13 cellular contexts compared by ENCODE assay signal in the genomic region with DNA sequence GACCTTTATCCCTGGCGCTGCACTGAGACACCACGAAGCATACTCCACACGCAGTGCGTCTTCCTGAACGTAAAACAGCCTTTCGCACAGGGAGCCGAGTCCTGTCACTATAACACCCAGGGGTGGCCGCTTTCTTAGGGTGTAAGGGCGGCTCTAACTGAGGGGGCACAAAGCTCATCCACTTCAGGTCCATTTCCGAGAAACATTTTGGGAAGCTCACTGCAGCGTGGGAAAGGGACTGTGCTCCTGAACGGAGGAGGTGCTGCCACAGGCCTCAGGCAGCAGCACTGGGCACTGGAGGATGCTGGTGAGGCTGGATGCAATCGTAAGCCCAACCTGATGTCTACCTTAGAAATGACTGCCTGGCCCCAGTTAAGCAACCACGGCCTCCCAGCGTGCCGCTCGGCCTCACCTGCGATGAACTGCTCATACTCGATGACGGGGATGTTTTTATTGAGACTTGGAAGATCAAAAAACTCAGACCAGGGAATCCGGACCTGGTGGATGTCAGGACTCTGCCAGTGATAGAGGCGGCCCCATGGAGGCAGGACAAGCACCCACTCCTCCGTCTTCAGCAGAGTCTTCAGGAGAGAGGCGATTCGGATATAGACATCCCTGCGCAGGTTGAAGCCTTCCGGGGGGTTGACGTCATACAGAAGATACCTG. TPM values are rescaled to one million over a fixed set of nuclear protein-coding genes. Genes with fewer than 3 reads are reported as not detected.
A peak's percentile ranks its signal among the peaks of the same experiment; 100 is the strongest.
DNase-seq lines count a peak whose midpoint lies in the region; ATAC-seq and TF ChIP-seq lines count a peak whose summit lies in the region.
"Had no signal": no experiment of that assay in that cellular context is flagged by ENCODE, and none has a peak within 500 bp of the region (broad histone marks: within the 10 kb centered on the region; RNA-seq: fewer than 3 reads in every experiment).

No MANE protein-coding gene starts in this region.

- no peak for DNase-seq in activated CD4-positive, alpha-beta T cell treated with anti-CD3 and anti-CD28 coated beads, Interleukin-2, amount 10 ng/mL, durations not matched to agents 24 days and 14 days
- DNase-seq in activated CD4-positive, alpha-beta T cell treated with anti-CD3 and anti-CD28 coated beads, Interleukin-2, amount 50 U/mL, for 48 hours: no peak
- peak; percentile 19 for DNase-seq in RWPE2 (ENCODE audit: low spot score)
- no peak for DNase-seq in endothelial cell (ENCODE audit: low spot score)
- peak; percentile 65 for DNase-seq in spleen
- no peak for DNase-seq in stimulated activated CD4-positive, alpha-beta T cell treated with anti-CD3 and anti-CD28 coated beads, Interleukin-4, amount 100 ng/mL, for 1 hour
- no peak for DNase-seq in MV-4-11 (lab: John Stamatoyannopoulos, UW)
- no peak for DNase-seq in COLO668 (lab: John Stamatoyannopoulos, UW; ENCODE audit: unreplicated experiment)
- DNase-seq: effector CD4-positive, alpha-beta T cell; OCI-M1 had no signal

- H3K27ac ChIP-seq in RWPE2 (ENCODE audit: poor library complexity, severe bottlenecking) (no peak overlapping the region), spleen (no peak overlapping the region)
- H3K27ac ChIP-seq: A549, thoracic aorta had no signal

- H3K36me3 ChIP-seq in RWPE2 (ENCODE audit: low read depth) (peaks cover 43% of the 10 kb centered on the region), spleen (peaks cover 0 to 58% (median 52%) of the 10 kb centered on the region in 6 donors)

- no peak overlapping the region for H3K27ac Mint-ChIP-seq in activated CD4-positive, alpha-beta T cell treated with anti-CD3 and anti-CD28 coated beads, Interleukin-2, amount 10 ng/mL, durations not matched to agents 24 days and 14 days
- no peak overlapping the region for H3K27ac Mint-ChIP-seq in endothelial cell (ENCODE audit: unreplicated experiment)

- H3K27me3 ChIP-seq in RWPE2 (ENCODE audit: insufficient read depth, poor library complexity, severe bottlenecking) (no peaks in the 10 kb centered on the region), spleen (replicated peaks in 1 of 7) (no peaks in the 10 kb centered on the region)

- H3K36me3 Mint-ChIP-seq in activated CD4-positive, alpha-beta T cell treated with anti-CD3 and anti-CD28 coated beads, Interleukin-2, amount 10 ng/mL, durations not matched to agents 24 days and 14 days (ENCODE audit: low read depth): peaks cover 22% of the 10 kb centered on the region
- peaks cover 31% of the 10 kb centered on the region for H3K36me3 Mint-ChIP-seq in endothelial cell (ENCODE audit: low read depth, unreplicated experiment)

- H3K9me3 Mint-ChIP-seq in activated CD4-positive, alpha-beta T cell treated with anti-CD3 and anti-CD28 coated beads, Interleukin-2, amount 10 ng/mL, durations not matched to agents 24 days and 14 days: no peaks in the 10 kb centered on the region
- no peaks in the 10 kb centered on the region for H3K9me3 Mint-ChIP-seq in endothelial cell (ENCODE audit: unreplicated experiment)

- no peak for TF ChIP-seq POLR2A in spleen (IDR thresholded peaks at IDR 0.05)

- 92 to 98% (median 96%) methylated on average over 28 of the region's 28 CpGs for WGBS in spleen, 5 donors

- H3K4me3 Mint-ChIP-seq in activated CD4-positive, alpha-beta T cell treated with anti-CD3 and anti-CD28 coated beads, Interleukin-2, amount 10 ng/mL, durations not matched to agents 24 days and 14 days: peak overlapping the region; percentile 39
- peak overlapping the region; percentile 57 for H3K4me3 Mint-ChIP-seq in endothelial cell (ENCODE audit: unreplicated experiment)

- TF ChIP-seq CTCF in RWPE2 (IDR thresholded peaks at IDR 0.05; ENCODE audit: poor library complexity, severe bottlenecking): no peak
- no peak for TF ChIP-seq CTCF in endothelial cell (IDR thresholded peaks at IDR 0.05; ENCODE audit: unreplicated experiment)
- no peak for TF ChIP-seq CTCF in spleen (IDR thresholded peaks at IDR 0.05 in 8 of 11, conservative IDR thresholded peaks at IDR 0.05 in 3 of 11)

- H3K9me3 ChIP-seq in RWPE2 (ENCODE audit: severe bottlenecking): no peaks in the 10 kb centered on the region
- no peaks in the 10 kb centered on the region for H3K9me3 ChIP-seq in spleen
- H3K9me3 ChIP-seq: A549, thoracic aorta had no signal

- peaks cover 4% of the 10 kb centered on the region for H3K27me3 Mint-ChIP-seq in activated CD4-positive, alpha-beta T cell treated with anti-CD3 and anti-CD28 coated beads, Interleukin-2, amount 10 ng/mL, durations not matched to agents 24 days and 14 days
- peaks cover 5% of the 10 kb centered on the region for H3K27me3 Mint-ChIP-seq in endothelial cell (ENCODE audit: unreplicated experiment)

- H3K4me1 ChIP-seq in RWPE2 (ENCODE audit: insufficient read depth, poor library complexity, severe bottlenecking) (no peaks in the 10 kb centered on the region), spleen (peaks cover 11 to 43% (median 24%) of the 10 kb centered on the region in 6 donors)

- no peak for ATAC-seq in RWPE2 (ENCODE audit: low read depth)
- ATAC-seq: A549, HCT116 had no signal

- intact Hi-C loops in activated CD4-positive, alpha-beta T cell treated with anti-CD3 and anti-CD28 coated beads, Interleukin-2, amount 10 ng/mL, durations not matched to agents 24 days and 14 days (cut with micrococcal nuclease): loop anchor here (5.0 to 10.0 kb wide), 2 partner anchors 201 to 357 kb away; a partner anchor contains a TSS
- intact Hi-C loops in spleen (cut with DNase I; ENCODE audit: low total_unique reads): no loop called here

- H3K4me1 Mint-ChIP-seq in activated CD4-positive, alpha-beta T cell treated with anti-CD3 and anti-CD28 coated beads, Interleukin-2, amount 10 ng/mL, durations not matched to agents 24 days and 14 days: peaks cover 10% of the 10 kb centered on the region
- no peaks in the 10 kb centered on the region for H3K4me1 Mint-ChIP-seq in endothelial cell (ENCODE audit: unreplicated experiment)

- H3K4me3 ChIP-seq in RWPE2 (ENCODE audit: severe bottlenecking): no peak overlapping the region
- no peak overlapping the region for H3K4me3 ChIP-seq in spleen
- H3K4me3 ChIP-seq: A549, thoracic aorta had no signal

RNA-seq across cellular contexts. Expression of a gene that starts 2.3 kb away (rescaled TPM):
- 15.5 and 17.9 TPM in 2 replicates for total RNA-seq in activated CD4-positive, alpha-beta T cell treated with anti-CD3 and anti-CD28 coated beads, Interleukin-2, amount 10 ng/mL, durations not matched to agents 24 days and 14 days
- total RNA-seq in endothelial cell (ENCODE audit: unreplicated experiment) (37.8 TPM), spleen (10 to 100 TPM; 24.1 to 37.0 (median 28.8) TPM)
- polyA plus RNA-seq in spleen: 10 to 100 TPM; 10.5 to 23.2 (median 19.3) TPM

Comparison
In these comparisons a context has a peak if more than half of its experiments do, and no peak if none do; other contexts are left out.
1. DNase-seq: peak in RWPE2 (single experiment) and spleen (single experiment); none in activated CD4-positive, alpha-beta T cell treated with anti-CD3 and anti-CD28 coated beads, Interleukin-2, amount 10 ng/mL, durations not matched to agents 24 days and 14 days (single experiment), activated CD4-positive, alpha-beta T cell treated with anti-CD3 and anti-CD28 coated beads, Interleukin-2, amount 50 U/mL, for 48 hours (0 of 2), endothelial cell (single experiment), stimulated activated CD4-positive, alpha-beta T cell treated with anti-CD3 and anti-CD28 coated beads, Interleukin-4, amount 100 ng/mL, for 1 hour (single experiment), MV-4-11 (single experiment) and COLO668 (single experiment).